ENCODE assay signal across 8 cellular contexts in the genomic region with DNA sequence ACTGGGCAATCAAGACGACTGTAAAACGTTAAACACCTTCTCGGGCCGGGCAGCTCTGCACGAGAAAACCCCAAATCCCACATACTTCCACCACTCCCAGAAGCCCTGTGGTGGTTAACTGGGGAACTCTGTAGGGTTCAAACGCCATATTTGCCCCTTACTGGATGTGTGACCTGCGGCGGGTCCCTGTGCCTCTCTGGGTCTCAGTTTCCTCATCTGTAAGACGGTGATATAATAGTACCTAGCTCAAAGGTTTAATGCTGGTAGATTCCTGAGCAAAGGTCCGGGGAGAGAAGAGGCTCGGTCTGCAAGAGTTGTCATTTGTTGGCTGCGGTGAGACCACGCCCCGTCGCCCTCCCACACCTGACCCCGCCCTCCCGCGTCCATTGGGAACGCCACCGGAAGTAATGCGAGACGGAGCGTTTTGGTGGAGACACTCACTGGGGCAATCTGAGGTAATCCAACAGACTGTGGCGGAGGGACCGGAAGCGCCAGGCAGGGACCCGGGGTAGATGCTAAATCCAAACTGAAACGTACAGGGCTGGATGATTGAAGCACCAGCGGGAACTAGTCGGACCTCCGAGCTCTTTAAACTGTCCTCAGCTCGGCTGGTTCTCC. TPM values are rescaled to one million over a fixed set of nuclear protein-coding genes. Genes with fewer than 3 reads are reported as not detected.
DNase-seq lines count a peak whose midpoint lies in the region; ATAC-seq and TF ChIP-seq lines count a peak whose summit lies in the region.

No MANE protein-coding gene starts in this region.

- no peaks in the 10 kb centered on the region for H3K27me3 Mint-ChIP-seq in activated CD4-positive, alpha-beta T cell treated with anti-CD3 and anti-CD28 coated beads, Interleukin-2, amount 10 ng/mL, durations not matched to agents 24 days and 14 days

- TF ChIP-seq CTCF in colonic mucosa (IDR thresholded peaks at IDR 0.05) = no peak

- ATAC-seq in GM19328 (IDR thresholded peaks at IDR 0.05; ENCODE audit: unreplicated experiment) (peak; percentile 81), HG03469 (IDR thresholded peaks at IDR 0.05; ENCODE audit: unreplicated experiment) (peak; percentile 61)

- DNase-seq in NCI-H526 (lab: John Stamatoyannopoulos, UW) (peak; percentile 95 to 99), colonic mucosa (peak; percentile 100)
- DNase-seq in activated CD4-positive, alpha-beta T cell treated with anti-CD3 and anti-CD28 coated beads, Interleukin-2, amount 10 ng/mL, durations not matched to agents 24 days and 14 days = peak; percentile 100
- peak; percentile 96 to 99 (median 98) for DNase-seq in stimulated activated CD4-positive, alpha-beta T cell treated with anti-CD3 and anti-CD28 coated beads, Interleukin-1b, Interleukin-23, amount 100 ng/mL, for 24 hours (ENCODE audit: low read depth in 4 of 4, low spot score in 1 of 4)

- H3K4me3 Mint-ChIP-seq in activated CD4-positive, alpha-beta T cell treated with anti-CD3 and anti-CD28 coated beads, Interleukin-2, amount 10 ng/mL, durations not matched to agents 24 days and 14 days = peak overlapping the region; percentile 94

- H3K27ac Mint-ChIP-seq in activated CD4-positive, alpha-beta T cell treated with anti-CD3 and anti-CD28 coated beads, Interleukin-2, amount 10 ng/mL, durations not matched to agents 24 days and 14 days = peak overlapping the region; percentile 99

- H3K36me3 ChIP-seq in BLaER1 = peaks cover 23% of the 10 kb centered on the region
- H3K36me3 ChIP-seq in colonic mucosa = no peaks in the 10 kb centered on the region

- H3K4me3 ChIP-seq in BLaER1 (peak overlapping the region; percentile 88), colonic mucosa (peak overlapping the region; percentile 82)

- intact Hi-C loops in activated CD4-positive, alpha-beta T cell treated with anti-CD3 and anti-CD28 coated beads, Interleukin-2, amount 10 ng/mL, durations not matched to agents 24 days and 14 days (cut with micrococcal nuclease) = loop anchor here (1.0 to 10.0 kb wide), 5 partner anchors 8 to 450 kb away; a partner anchor contains a TSS
- intact Hi-C loops in colonic mucosa (cut with DNase I) = loop anchor here (10.0 kb wide), 1 partner anchor 170 kb away; no protein-coding TSS in a partner anchor

- H3K4me2 ChIP-seq in BLaER1 = peak overlapping the region; percentile 97

- H3K4me1 ChIP-seq in BLaER1 (peaks cover 45% of the 10 kb centered on the region), colonic mucosa (peaks cover 18% of the 10 kb centered on the region)

- no peaks in the 10 kb centered on the region for H3K9me3 ChIP-seq in BLaER1
- H3K9me3 ChIP-seq in colonic mucosa = no peaks in the 10 kb centered on the region

- no peaks in the 10 kb centered on the region for H3K27me3 ChIP-seq in BLaER1
- no peaks in the 10 kb centered on the region for H3K27me3 ChIP-seq in colonic mucosa
- H3K27me3 ChIP-seq in layer of hippocampus (ENCODE audit: control insufficient read depth, insufficient read depth, low read length) = no peaks in the 10 kb centered on the region

- no peaks in the 10 kb centered on the region for H4K20me1 ChIP-seq in BLaER1

- H3K4me1 Mint-ChIP-seq in activated CD4-positive, alpha-beta T cell treated with anti-CD3 and anti-CD28 coated beads, Interleukin-2, amount 10 ng/mL, durations not matched to agents 24 days and 14 days = peaks cover 19% of the 10 kb centered on the region

- peak overlapping the region; percentile 99 for H3K27ac ChIP-seq in BLaER1
- H3K27ac ChIP-seq in colonic mucosa = peak overlapping the region; percentile 98
- peak overlapping the region; percentile 95 for H3K27ac ChIP-seq in layer of hippocampus (ENCODE audit: low read depth, low read length)

- H3K9me3 Mint-ChIP-seq in activated CD4-positive, alpha-beta T cell treated with anti-CD3 and anti-CD28 coated beads, Interleukin-2, amount 10 ng/mL, durations not matched to agents 24 days and 14 days = no peaks in the 10 kb centered on the region

- H3K9ac ChIP-seq in BLaER1 = peak overlapping the region; percentile 97
- peak overlapping the region; percentile 95 to 96 for H3K9ac ChIP-seq in colonic mucosa (ENCODE audit: low read depth in 2 of 2, low read length in 2 of 2)

- H3K36me3 Mint-ChIP-seq in activated CD4-positive, alpha-beta T cell treated with anti-CD3 and anti-CD28 coated beads, Interleukin-2, amount 10 ng/mL, durations not matched to agents 24 days and 14 days (ENCODE audit: low read depth) = peaks cover 2% of the 10 kb centered on the region

RNA-seq across cellular contexts. Expression of a gene that starts 0.7 kb away (rescaled TPM):
- 22.7 and 23.4 TPM in 2 replicates for total RNA-seq in activated CD4-positive, alpha-beta T cell treated with anti-CD3 and anti-CD28 coated beads, Interleukin-2, amount 10 ng/mL, durations not matched to agents 24 days and 14 days
- 10 to 100 TPM; 15.9 to 28.1 TPM for total RNA-seq in colonic mucosa

RNA-seq across cellular contexts. Expression of a gene that starts 6.1 kb away (rescaled TPM):
- total RNA-seq in activated CD4-positive, alpha-beta T cell treated with anti-CD3 and anti-CD28 coated beads, Interleukin-2, amount 10 ng/mL, durations not matched to agents 24 days and 14 days = 150 and 160 TPM in 2 replicates
- 100 to 1,000 TPM; 130 to 192 TPM for total RNA-seq in colonic mucosa

RNA-seq across cellular contexts. Expression of a gene that starts 8.1 kb away (rescaled TPM):
- 3.7 and 4.1 TPM in 2 replicates for total RNA-seq in activated CD4-positive, alpha-beta T cell treated with anti-CD3 and anti-CD28 coated beads, Interleukin-2, amount 10 ng/mL, durations not matched to agents 24 days and 14 days
- 1 to 10 TPM; 4.3 to 4.5 TPM for total RNA-seq in colonic mucosa

Comparison
In these comparisons a context has a peak if more than half of its experiments do, and no peak if none do; other contexts are left out.
1. Peak in every context shown above with its lines: DNase-seq, ATAC-seq, H3K4me3 ChIP-seq and H3K27ac ChIP-seq.